Comparison of ENCODE assay signal across 9 cellular contexts in the genomic region with DNA sequence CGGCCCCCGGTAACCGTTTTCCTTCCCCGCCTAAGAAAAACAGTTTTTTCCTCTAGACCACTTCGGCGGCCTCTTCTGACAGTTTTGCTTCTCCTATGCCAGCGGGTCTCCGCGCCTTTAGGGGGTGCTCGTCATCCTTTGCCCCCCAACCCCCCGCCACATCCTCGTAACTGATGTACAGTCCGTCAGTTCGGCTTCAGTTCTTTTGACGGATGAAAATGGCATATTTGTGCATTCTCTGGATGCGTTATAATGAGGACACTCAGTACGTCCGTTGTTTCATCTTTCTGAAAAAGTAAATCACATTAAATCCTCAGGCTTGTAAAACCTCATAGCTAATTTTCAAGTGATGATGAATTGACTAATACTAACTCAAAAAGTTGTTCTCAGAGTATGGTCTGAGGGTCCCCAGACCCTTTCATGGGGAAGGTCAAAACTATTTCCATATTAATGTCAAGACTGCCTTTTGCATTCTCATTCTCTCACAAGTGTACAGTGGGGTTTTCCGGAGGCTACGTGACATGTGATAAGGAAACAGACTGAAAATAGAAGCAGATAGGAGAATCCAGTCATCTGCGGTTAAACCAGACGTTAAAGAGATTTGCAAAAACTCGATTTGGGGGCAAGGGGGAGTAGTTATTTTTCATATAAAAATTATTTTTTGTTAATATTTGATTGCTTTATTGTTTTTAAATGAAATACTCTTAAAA. TPM values are rescaled to one million over a fixed set of nuclear protein-coding genes. Genes with fewer than 3 reads are reported as not detected.
DNase-seq lines count a peak whose midpoint lies in the region; ATAC-seq, FAIRE-seq and TF ChIP-seq lines count a peak whose summit lies in the region.
"Had no signal": no experiment of that assay in that cellular context is flagged by ENCODE, and none has a peak within 500 bp of the region (broad histone marks: within the 10 kb centered on the region; RNA-seq: fewer than 3 reads in every experiment).

No MANE protein-coding gene starts in this region.

- H3K27me3 ChIP-seq in CD4-positive, alpha-beta memory T cell (ENCODE audit: insufficient read depth, low read length): no peaks in the 10 kb centered on the region
- no peaks in the 10 kb centered on the region for H3K27me3 ChIP-seq in RWPE2 (ENCODE audit: insufficient read depth, poor library complexity, severe bottlenecking)
- H3K27me3 ChIP-seq in keratinocyte (ENCODE audit: control insufficient read depth, extremely low read depth, insufficient read depth, low read length): no peaks in the 10 kb centered on the region

- H4K20me1 ChIP-seq in keratinocyte (ENCODE audit: control insufficient read depth, extremely low read depth, insufficient read depth, low read length): peaks cover 4% of the 10 kb centered on the region

- TF ChIP-seq CTCF in RWPE2 (IDR thresholded peaks at IDR 0.05; ENCODE audit: poor library complexity, severe bottlenecking): peak; percentile 69
- peak; percentile 41 to 42 for TF ChIP-seq CTCF in brain (conservative IDR thresholded peaks at IDR 0.05)
- TF ChIP-seq CTCF in keratinocyte (optimal IDR thresholded peaks at IDR 0.05 in 1 of 3, IDR thresholded peaks at IDR 0.05 in 1 of 3, conservative IDR thresholded peaks at IDR 0.05 in 1 of 3; ENCODE audit: extremely low read depth in 1 of 3, insufficient read depth in 2 of 3, low read length in 3 of 3): peak in 2 of 3 experiments; percentile 16 to 62

- peaks cover 28 to 58% (median 39%) of the 10 kb centered on the region in 4 donors for H3K4me1 Mint-ChIP-seq in CD4-positive, alpha-beta memory T cell
- peaks cover 51% of the 10 kb centered on the region for H3K4me1 Mint-ChIP-seq in brain

- peaks cover 41% of the 10 kb centered on the region for H3K79me2 ChIP-seq in keratinocyte (ENCODE audit: control insufficient read depth, insufficient read depth, low read length)

- dilution Hi-C loops in keratinocyte (cut with MboI; ENCODE audit: extremely low pct_ligation_motif_present, low sequenced_read_pairs): no loop called here

- peaks cover 0 to 2% of the 10 kb centered on the region in 2 donors for H3K27me3 Mint-ChIP-seq in CD4-positive, alpha-beta memory T cell
- peaks cover 7% of the 10 kb centered on the region for H3K27me3 Mint-ChIP-seq in brain

- H3K4me1 ChIP-seq in CD4-positive, alpha-beta memory T cell (ENCODE audit: insufficient read depth, low read length): peaks cover 42% of the 10 kb centered on the region
- H3K4me1 ChIP-seq in RWPE2 (ENCODE audit: insufficient read depth, poor library complexity, severe bottlenecking) (peaks cover 18% of the 10 kb centered on the region), keratinocyte (ENCODE audit: control insufficient read depth, extremely low read depth, insufficient read depth, low read length) (peaks cover 29% of the 10 kb centered on the region)

- H2AFZ ChIP-seq in keratinocyte (ENCODE audit: control insufficient read depth, low read length): peak overlapping the region; percentile 64

- intact Hi-C loops in CD4-positive, alpha-beta memory T cell (cut with micrococcal nuclease): loop anchor here (1.0 to 10.0 kb wide), 5 partner anchors 65 to 979 kb away; partner anchors contain the start of gene E2F7

- H3K9me3 ChIP-seq in CD4-positive, alpha-beta memory T cell (ENCODE audit: control insufficient read depth in 1 of 2, low read length in 2 of 2): no peaks in the 10 kb centered on the region
- H3K9me3 ChIP-seq in RWPE2 (ENCODE audit: severe bottlenecking) (no peaks in the 10 kb centered on the region), keratinocyte (ENCODE audit: control insufficient read depth, low read depth, low read length) (no peaks in the 10 kb centered on the region)

- peak overlapping the region; percentile 100 for H3K27ac ChIP-seq in CD4-positive, alpha-beta memory T cell (ENCODE audit: low read depth, low read length)
- H3K27ac ChIP-seq in RWPE2 (ENCODE audit: poor library complexity, severe bottlenecking): peak overlapping the region; percentile 89
- H3K27ac ChIP-seq in keratinocyte (ENCODE audit: control insufficient read depth, insufficient read depth, low read length): peak overlapping the region; percentile 87

- H3K9me3 Mint-ChIP-seq in CD4-positive, alpha-beta memory T cell: no peaks in the 10 kb centered on the region
- H3K9me3 Mint-ChIP-seq in brain: peaks cover 0 to 10% (median 6%) of the 10 kb centered on the region in 5 experiments

- peak overlapping the region; percentile 89 for H3K4me2 ChIP-seq in keratinocyte (ENCODE audit: control insufficient read depth, extremely low read depth, insufficient read depth, low read depth, low read length)

- peaks cover 4 to 15% of the 10 kb centered on the region in 2 donors for H3K36me3 Mint-ChIP-seq in CD4-positive, alpha-beta memory T cell
- peaks cover 21% of the 10 kb centered on the region for H3K36me3 Mint-ChIP-seq in brain

- CTCF ChIA-PET in CD4-positive, alpha-beta memory T cell (lab: Charles Lee; ENCODE audit: partially characterized antibody): no interaction called here

- peak overlapping the region in 1 of 2 donors; percentile 85 for H3K4me3 ChIP-seq in CD4-positive, alpha-beta memory T cell (ENCODE audit: low read length in 2 of 2)
- H3K4me3 ChIP-seq in RWPE2 (ENCODE audit: severe bottlenecking): peak overlapping the region; percentile 90
- peak overlapping the region; percentile 81 to 86 (median 83) for H3K4me3 ChIP-seq in keratinocyte (ENCODE audit: control insufficient read depth in 2 of 3, extremely low read depth in 1 of 3, insufficient read depth in 2 of 3, low read depth in 1 of 3, low read length in 3 of 3)

- ATAC-seq in GM18870 (IDR thresholded peaks at IDR 0.05; ENCODE audit: unreplicated experiment) (peak; percentile 10), HG03103 (IDR thresholded peaks at IDR 0.05; ENCODE audit: low read depth, unreplicated experiment) (peak; percentile 17), RWPE2 (ENCODE audit: low read depth) (peak; percentile 2; the same call in 1 of the 3 replicates)

- peak overlapping the region; percentile 96 for H3K9ac ChIP-seq in keratinocyte (ENCODE audit: control insufficient read depth, extremely low read depth, insufficient read depth, low read length)

- H3K27ac Mint-ChIP-seq in CD4-positive, alpha-beta memory T cell: peak overlapping the region; percentile 99 to 100 (median 100)
- H3K27ac Mint-ChIP-seq in brain: peak overlapping the region; percentile 99 to 100 (median 100)

- no peaks in the 10 kb centered on the region for H3K36me3 ChIP-seq in CD4-positive, alpha-beta memory T cell (ENCODE audit: insufficient read depth, low read length)
- H3K36me3 ChIP-seq in RWPE2 (ENCODE audit: low read depth) (peaks cover 28% of the 10 kb centered on the region), keratinocyte (ENCODE audit: control insufficient read depth in 2 of 2, extremely low read depth in 1 of 2, insufficient read depth in 2 of 2, low read length in 2 of 2) (peaks cover 0 to 2% of the 10 kb centered on the region in 2 experiments)

- H3K4me3 Mint-ChIP-seq in CD4-positive, alpha-beta memory T cell: peak overlapping the region; percentile 93 to 100 (median 98)
- peak overlapping the region; percentile 96 to 99 (median 98) for H3K4me3 Mint-ChIP-seq in brain

- POLR2A ChIA-PET in CD4-positive, alpha-beta memory T cell (lab: Charles Lee; ENCODE audit: partially characterized antibody): interaction anchor here (0.7 to 2.8 kb wide), 7 partner anchors 263 to 694 kb away, joined by 3 to 11 read pairs (median 8); partner anchors contain the start of genes BBS10, GLIPR1, GLIPR1L2 and KRR1

- FAIRE-seq in keratinocyte (lab: Jason Lieb, UNC): no peak
- FAIRE-seq: colon had no signal

- no peaks in the 10 kb centered on the region for H3K9me1 ChIP-seq in keratinocyte (ENCODE audit: control insufficient read depth, extremely low read depth, insufficient read depth, low read length)

- DNase-seq in CD4-positive, alpha-beta memory T cell: peak; percentile 54 to 85 (median 56)
- DNase-seq in RWPE2 (ENCODE audit: low spot score) (no peak), keratinocyte (ENCODE audit: low read depth, low spot score) (no peak), NOMO-1 (lab: John Stamatoyannopoulos, UW; ENCODE audit: unreplicated experiment in 2 of 2) (no peak)
- DNase-seq in stimulated activated CD4-positive, alpha-beta T cell treated with anti-CD3 and anti-CD28 coated beads, TNF-alpha, amount 100 ng/mL, for 24 hours (ENCODE audit: low read depth in 3 of 3): peak; percentile 19 to 47 (median 23)

RNA-seq across cellular contexts. Expression of gene NAP1L1, which starts 0.8 kb away (rescaled TPM):
- 100 to 1,000 TPM; 673 to 718 TPM for total RNA-seq in CD4-positive, alpha-beta memory T cell
- polyA plus RNA-seq in CD4-positive, alpha-beta memory T cell: 100 to 1,000 TPM; 156 to 203 TPM
- 331 TPM for polyA plus RNA-seq in brain (ENCODE audit: insufficient read depth, low read depth, low replicate concordance)
- 161 to 384 TPM (median 345 TPM) in 3 replicates for polyA plus RNA-seq in keratinocyte
- polyA plus RNA-seq in keratinocyte (2011; ENCODE audit: low read depth): 1,011 TPM
- 227 and 300 TPM in 2 replicates for polyA plus RNA-seq in keratinocyte (2011; cell fraction: cytosol; rRNA removed)
- polyA plus RNA-seq in keratinocyte (2011; cell fraction: nucleus; rRNA removed): 112 and 187 TPM in 2 replicates
- 344 and 391 TPM in 2 replicates for polyA plus RNA-seq in keratinocyte (2012; ENCODE audit: low replicate concordance)
- polyA minus RNA-seq in keratinocyte: 9.8 to 110 TPM (median 43.1 TPM) in 3 replicates
- 136 TPM for polyA minus RNA-seq in keratinocyte (2011; cell fraction: cytosol; rRNA and poly(A)+ RNA removed)
- polyA minus RNA-seq in keratinocyte (2011; cell fraction: nucleus; rRNA and poly(A)+ RNA removed): 47.4 and 71.4 TPM in 2 replicates

RNA-seq across cellular contexts. Expression of gene PHLDA1, which starts 53.7 kb away (rescaled TPM):
- total RNA-seq in CD4-positive, alpha-beta memory T cell: 1 to 10 TPM; 8.2 to 8.5 TPM
- polyA plus RNA-seq in CD4-positive, alpha-beta memory T cell: 1 to 10 TPM; 1.3 to 2.3 TPM
- 11.5 TPM for polyA plus RNA-seq in brain (ENCODE audit: insufficient read depth, low read depth, low replicate concordance)
- 107 to 144 TPM (median 118 TPM) in 3 replicates for polyA plus RNA-seq in keratinocyte
- polyA plus RNA-seq in keratinocyte (2011; ENCODE audit: low read depth): 49.0 TPM
- polyA plus RNA-seq in keratinocyte (2011; cell fraction: cytosol; rRNA removed): 87.1 and 90.4 TPM in 2 replicates
- polyA plus RNA-seq in keratinocyte (2011; cell fraction: nucleus; rRNA removed): 128 and 137 TPM in 2 replicates
- 113 and 158 TPM in 2 replicates for polyA plus RNA-seq in keratinocyte (2012; ENCODE audit: low replicate concordance)
- 52.6 to 84.2 TPM (median 78.2 TPM) in 3 replicates for polyA minus RNA-seq in keratinocyte
- 201 TPM for polyA minus RNA-seq in keratinocyte (2011; cell fraction: cytosol; rRNA and poly(A)+ RNA removed)
- polyA minus RNA-seq in keratinocyte (2011; cell fraction: nucleus; rRNA and poly(A)+ RNA removed): 108 and 134 TPM in 2 replicates

Comparison
In these comparisons a context has a peak if more than half of its experiments do, and no peak if none do; other contexts are left out.
1. DNase-seq: peak in CD4-positive, alpha-beta memory T cell (5 of 5) and stimulated activated CD4-positive, alpha-beta T cell treated with anti-CD3 and anti-CD28 coated beads, TNF-alpha, amount 100 ng/mL, for 24 hours (3 of 3); none in RWPE2 (single experiment), keratinocyte (single experiment) and NOMO-1 (0 of 2).
2. Peak in every context shown above with its lines, with median percentiles within 50 percentile points of each other: H3K27ac ChIP-seq, ATAC-seq and CTCF ChIP-seq.